In the genomic region with DNA sequence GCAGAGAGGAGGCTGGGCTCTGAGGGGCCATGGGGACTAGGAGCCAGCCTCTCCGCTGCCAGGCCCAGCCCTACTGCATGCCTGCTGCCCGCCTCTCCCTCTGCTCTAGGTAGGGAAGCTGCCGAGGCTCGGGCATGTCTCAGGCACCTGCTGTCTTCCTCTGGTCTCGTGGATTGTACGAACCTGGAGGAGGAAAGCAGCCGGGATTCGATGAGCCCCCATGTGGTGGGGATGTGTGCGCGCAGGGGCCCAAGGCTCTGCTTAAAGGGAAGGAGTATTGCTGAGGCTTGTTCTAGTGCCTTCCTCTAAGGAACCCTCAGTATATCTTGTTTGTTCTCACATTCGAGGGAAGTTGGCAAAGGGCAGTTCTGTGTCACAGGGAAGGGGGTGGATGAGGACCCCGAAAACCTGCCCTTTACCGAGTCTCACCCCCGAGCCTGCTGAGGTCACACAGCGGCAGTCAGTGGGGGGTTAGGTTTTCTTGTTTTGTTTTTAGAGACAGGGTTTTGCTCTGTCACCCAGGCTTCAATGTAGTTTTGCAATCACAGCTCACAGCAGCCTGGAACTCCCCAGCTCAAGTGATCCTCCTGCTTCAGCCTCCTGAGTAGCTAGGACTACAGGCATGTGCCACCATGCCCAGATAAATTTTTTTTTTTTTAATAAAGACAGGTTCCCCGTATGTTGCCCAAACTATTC, we compare ENCODE assay signal across 8 cellular contexts. TPM values are rescaled to one million over a fixed set of nuclear protein-coding genes. Genes with fewer than 3 reads are reported as not detected.
DNase-seq lines count a peak whose midpoint lies in the region; ATAC-seq and TF ChIP-seq lines count a peak whose summit lies in the region.

No MANE protein-coding gene starts in this region.

- in situ Hi-C loops in GM23248 (cut with MboI), result no loop called here

- POLR2A ChIA-PET in A673 (lab: Charles Lee; ENCODE audit: low non-redundant PET), result no interaction called here

- H3K27me3 ChIP-seq in A673 (replicated peaks; ENCODE audit: insufficient read depth, low read depth, low read length, poor library complexity), result no peaks in the 10 kb centered on the region
- no peaks in the 10 kb centered on the region for H3K27me3 ChIP-seq in H9 (ENCODE audit: insufficient read depth, low read length)
- no peaks in the 10 kb centered on the region for H3K27me3 ChIP-seq in upper lobe of left lung
- no peaks in the 10 kb centered on the region for H3K27me3 ChIP-seq in GM23248 (replicated peaks; ENCODE audit: insufficient read depth)

- CTCF ChIA-PET in A673 (lab: Charles Lee), result no interaction called here

- H2AK5ac ChIP-seq in H9 (ENCODE audit: insufficient read length, low read length), result no peak overlapping the region

- H3K4me1 ChIP-seq in A673 (ENCODE audit: insufficient read depth, low read length, poor library complexity, severe bottlenecking), result peaks cover 18% of the 10 kb centered on the region
- H3K4me1 ChIP-seq in H9 (ENCODE audit: insufficient read depth, low read length), result no peaks in the 10 kb centered on the region
- H3K4me1 ChIP-seq in upper lobe of left lung, result peaks cover 24 to 41% (median 36%) of the 10 kb centered on the region in 4 donors
- peaks cover 11% of the 10 kb centered on the region; the same call in 1 of the 2 replicates for H3K4me1 ChIP-seq in GM23248 (ENCODE audit: insufficient read depth)

- no peak overlapping the region for H3K18ac ChIP-seq in H9 (ENCODE audit: insufficient read length, low read depth, low read length)

- peak; percentile 70 for TF ChIP-seq CTCF in A673 (conservative IDR thresholded peaks at IDR 0.05; ENCODE audit: low read depth, low read length)
- TF ChIP-seq CTCF in H9 (conservative IDR thresholded peaks at IDR 0.05), result peak; percentile 69
- peak in 3 of 6 experiments; percentile 13 to 45 (median 19) for TF ChIP-seq CTCF in upper lobe of left lung (IDR thresholded peaks at IDR 0.05)

- no peak overlapping the region for H3T11ph ChIP-seq in H9 (ENCODE audit: low read length)

- no peak overlapping the region for H3K14ac ChIP-seq in H9 (ENCODE audit: insufficient read depth, low read length)

- H3K56ac ChIP-seq in H9 (ENCODE audit: insufficient read length, low read depth, low read length), result no peak overlapping the region

- H3K36me3 ChIP-seq in A673 (ENCODE audit: insufficient read depth, low read length, poor library complexity, severe bottlenecking) (no peaks in the 10 kb centered on the region), upper lobe of left lung (no peaks in the 10 kb centered on the region), GM23248 (ENCODE audit: low read depth) (no peaks in the 10 kb centered on the region)

- H3K27ac ChIP-seq in A673 (ENCODE audit: low read depth, low read length, poor library complexity, severe bottlenecking) (no peak overlapping the region), H9 (ENCODE audit: insufficient read length, low read depth, low read length) (no peak overlapping the region), upper lobe of left lung (peak overlapping the region; percentile 32 to 58 (median 45)), GM23248 (no peak overlapping the region)

- no peak overlapping the region for H2BK15ac ChIP-seq in H9 (ENCODE audit: low read depth, low read length)

- H3K79me2 ChIP-seq in H9 (ENCODE audit: insufficient read depth, low read length) (no peaks in the 10 kb centered on the region), GM23248 (ENCODE audit: insufficient read depth) (no peaks in the 10 kb centered on the region)

- no peaks in the 10 kb centered on the region for H3K79me1 ChIP-seq in H9 (ENCODE audit: insufficient read depth, low read depth, low read length, poor library complexity, severe bottlenecking)

- no peak overlapping the region for H3K4ac ChIP-seq in H9 (ENCODE audit: low read depth, low read length)

- TF ChIP-seq EP300 in upper lobe of left lung (IDR thresholded peaks at IDR 0.05), result no peak

- intact Hi-C loops in A673 (cut with micrococcal nuclease; ENCODE audit: unreplicated experiment), result no loop called here

- H2BK12ac ChIP-seq in H9 (ENCODE audit: insufficient read length, low read depth, low read length), result no peak overlapping the region

- H2BK20ac ChIP-seq in H9 (ENCODE audit: low read depth, low read length, poor library complexity, severe bottlenecking), result no peak overlapping the region

- ATAC-seq in upper lobe of left lung (ENCODE audit: low FRiP score in 2 of 2), result peak in 1 of 2 donors; percentile 32
- no peak for ATAC-seq in GM19324 (IDR thresholded peaks at IDR 0.05; ENCODE audit: low FRiP score, unreplicated experiment)

- peaks cover 4% of the 10 kb centered on the region for H3K27me3 Mint-ChIP-seq in H9 (ENCODE audit: low read depth)

- no CpG with 5 or more reads among the region's 16 CpGs for WGBS in H9 (ENCODE audit: extremely low coverage, insufficient read length, low lambda C conversion rate)
- WGBS in upper lobe of left lung, 2 donors, result 56 to 59% methylated on average over 8 to 16 of the region's 16 CpGs
- 71 to 75% methylated on average over 16 of the region's 16 CpGs for WGBS in GM23248 (ENCODE audit: low coverage in 1 of 2, low lambda C conversion rate in 2 of 2, missing lambda C conversion rate in 2 of 2), 2 experiments

- no peaks in the 10 kb centered on the region for H3K23me2 ChIP-seq in H9 (ENCODE audit: insufficient read length, low read depth, low read length, poor library complexity, severe bottlenecking)

- H3K9ac ChIP-seq in H9 (ENCODE audit: extremely low read depth, insufficient read length, low read length), result no peak overlapping the region
- no peak overlapping the region for H3K9ac ChIP-seq in GM23248

- no peaks in the 10 kb centered on the region for H3K9me2 ChIP-seq in GM23248 (ENCODE audit: insufficient read depth)

- no peak for TF ChIP-seq POLR2A in upper lobe of left lung (IDR thresholded peaks at IDR 0.05)

- H4K8ac ChIP-seq in H9 (replicated peaks; ENCODE audit: insufficient read length, low read depth, low read length), result no peak overlapping the region

- H3K9me3 Mint-ChIP-seq in H9, result no peaks in the 10 kb centered on the region; a peak in 1 of 5 replicates

- peaks cover 28 to 53% of the 10 kb centered on the region in 2 experiments for H3K4me1 Mint-ChIP-seq in H9

- BruUV-seq in A673 (replicated peaks; lab: Mats Ljungman, UMichigan), result no TSS peak

- DNase-seq in A673 (ENCODE audit: low spot score), result peak; percentile 76
- peak; percentile 85 for DNase-seq in H9
- DNase-seq in RPMI8226, result peak; percentile 38
- peak; percentile 41 for DNase-seq in glomerular visceral epithelial cell (ENCODE audit: extremely low spot score)
- no peak for DNase-seq in upper lobe of left lung
- DNase-seq in GM23248, result no peak
- no peak for DNase-seq in GM19240 (ENCODE audit: insufficient read length, low spot score)

- no peak overlapping the region for H4K91ac ChIP-seq in H9 (ENCODE audit: insufficient read length, low read depth, low read length)

- H2BK5ac ChIP-seq in H9 (ENCODE audit: insufficient read length, low read length), result no peak overlapping the region

- H4K20me1 ChIP-seq in H9 (ENCODE audit: control insufficient read depth, insufficient read depth, insufficient read length), result no peaks in the 10 kb centered on the region
- no peaks in the 10 kb centered on the region for H4K20me1 ChIP-seq in GM23248 (ENCODE audit: insufficient read depth)

- no peak overlapping the region for H4K5ac ChIP-seq in H9 (ENCODE audit: insufficient read length, low read depth, low read length)

- H3K36me3 Mint-ChIP-seq in H9 (ENCODE audit: insufficient read depth in 1 of 3, low read depth in 3 of 3), result no peaks in the 10 kb centered on the region

- no peak overlapping the region for H3K4me3 ChIP-seq in A673 (ENCODE audit: low read depth, low read length, poor library complexity, severe bottlenecking)
- no peak overlapping the region for H3K4me3 ChIP-seq in upper lobe of left lung
- H3K4me3 ChIP-seq in GM23248, result no peak overlapping the region

- no peaks in the 10 kb centered on the region for H3F3A ChIP-seq in GM23248 (ENCODE audit: insufficient read depth)

- H3K4me2 ChIP-seq in H9 (ENCODE audit: insufficient read depth, insufficient read length, low read length) (no peak overlapping the region), GM23248 (ENCODE audit: unreplicated experiment) (no peak overlapping the region)

- no peaks in the 10 kb centered on the region for H3K9me3 ChIP-seq in A673 (ENCODE audit: low read depth, low read length, poor library complexity, severe bottlenecking)
- no peaks in the 10 kb centered on the region for H3K9me3 ChIP-seq in H9 (ENCODE audit: control insufficient read depth, low read depth, low read length)
- no peaks in the 10 kb centered on the region for H3K9me3 ChIP-seq in upper lobe of left lung
- no peaks in the 10 kb centered on the region for H3K9me3 ChIP-seq in GM23248 (ENCODE audit: low read depth)

- H3K23ac ChIP-seq in H9 (ENCODE audit: insufficient read length, low read depth, low read length), result no peak overlapping the region

- no peak overlapping the region for H2BK120ac ChIP-seq in H9 (ENCODE audit: low read depth, low read length, poor library complexity, severe bottlenecking)

- peak overlapping the region in 1 of 3 experiments; percentile 54; a peak in 2 of 7 replicates for H3K27ac Mint-ChIP-seq in H9

- H2AFZ ChIP-seq in H9 (ENCODE audit: low read length) (no peak overlapping the region), GM23248 (no peak overlapping the region)

- no peak overlapping the region for H3K4me3 Mint-ChIP-seq in H9

RNA-seq across cellular contexts. Expression of a gene that starts 21.3 kb away (rescaled TPM):
- total RNA-seq in A673 (2021) (10.9 and 11.0 TPM in 2 replicates), H9 (2021) (4.3 and 4.5 TPM in 2 replicates), upper lobe of left lung (10 to 100 TPM in 1 of 6 donors, 1 to 10 TPM in 5; 3.0 to 11.0 (median 8.0) TPM)
- total RNA-seq in GM23248 (2014; rRNA removed; shearing (Covaris generic)), result 1.3 and 2.3 TPM in 2 replicates
- 1.3 and 1.4 TPM in 2 replicates for polyA plus RNA-seq in GM23248 (2016; fragmentation: Nextera tagmentation; extraction: Ambion mirVana)

RNA-seq across cellular contexts. Expression of a gene that starts 51.0 kb away (rescaled TPM):
- total RNA-seq in A673 (2021) (11.2 and 14.6 TPM in 2 replicates), H9 (2021) (12.9 and 13.9 TPM in 2 replicates), upper lobe of left lung (100 to 1,000 TPM in 1 of 6 donors, 10 to 100 TPM in 5; 32.5 to 147 (median 50.7) TPM)
- not detected in 2 replicates for total RNA-seq in GM23248 (2014; rRNA removed; shearing (Covaris generic))
- polyA plus RNA-seq in GM23248 (2016; fragmentation: Nextera tagmentation; extraction: Ambion mirVana), result 0.05 and 0.16 TPM in 2 replicates

Comparison
In these comparisons a context has a peak if more than half of its experiments do, and no peak if none do; other contexts are left out.
1. DNase-seq: peak in A673 (single experiment), H9 (single experiment), RPMI8226 (single experiment) and glomerular visceral epithelial cell (single experiment); none in upper lobe of left lung (0 of 2), GM23248 (single experiment) and GM19240 (single experiment).
2. H3K27ac ChIP-seq: peak in upper lobe of left lung (4 of 4); none in A673 (single experiment), H9 (single experiment) and GM23248 (single experiment).
3. RNA of a gene that starts 51.0 kb away (total RNA-seq): 32.5 to 147 TPM in upper lobe of left lung, 12.9 to 13.9 TPM in H9 and 11.2 to 14.6 TPM in A673; not detected in GM23248; every median in the first group is over 10 times any median in the second.